1 cellular context compared by ENCODE assay signal in the genomic region with DNA sequence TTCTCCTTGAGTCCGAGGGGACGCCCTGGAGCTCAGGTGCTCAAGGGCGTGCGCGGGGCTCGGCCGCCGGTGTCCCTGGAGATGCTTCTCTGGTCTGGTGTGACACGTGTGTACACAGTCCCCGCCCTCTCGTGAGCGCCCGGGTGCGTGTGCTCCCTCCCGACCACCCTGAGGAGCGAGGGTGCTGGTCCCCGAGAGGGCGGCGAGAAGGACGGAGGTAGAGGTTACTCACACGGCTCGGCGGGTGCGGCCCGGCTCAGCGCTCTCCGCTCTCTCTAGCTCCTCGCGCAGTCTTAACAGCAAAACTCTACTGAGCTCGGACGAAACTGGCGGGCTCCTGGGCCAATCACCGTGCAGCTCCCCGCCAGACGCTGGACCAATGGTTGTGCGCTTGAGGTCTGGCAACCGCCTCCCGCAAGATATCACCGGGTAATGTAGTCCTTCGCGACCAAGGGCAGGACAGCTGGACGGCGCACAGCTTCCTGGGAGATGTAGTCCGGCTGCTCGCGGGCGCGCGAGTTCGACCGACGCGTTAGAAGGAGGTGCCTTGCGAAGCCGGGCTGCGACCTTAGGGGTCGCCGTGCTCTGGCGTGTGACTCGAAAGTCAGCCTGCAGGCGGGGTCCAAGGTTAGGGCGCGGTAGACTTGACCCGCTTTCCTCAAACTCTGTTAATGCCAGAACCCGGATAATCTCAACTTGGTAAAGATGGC.
TF ChIP-seq lines count a peak whose summit lies in the region.

TSS of gene SLC25A19 (minus strand) at position 312 of the 710 bp plus-strand sequence. CDS start 2,669 bp downstream, outside the sequence.

TF ChIP-seq in GM12878, 131 proteins besides CTCF, POLR2A, EP300 and RAD21 (continued from another document and continues in another):
- TF ChIP-seq, protein P1, sequence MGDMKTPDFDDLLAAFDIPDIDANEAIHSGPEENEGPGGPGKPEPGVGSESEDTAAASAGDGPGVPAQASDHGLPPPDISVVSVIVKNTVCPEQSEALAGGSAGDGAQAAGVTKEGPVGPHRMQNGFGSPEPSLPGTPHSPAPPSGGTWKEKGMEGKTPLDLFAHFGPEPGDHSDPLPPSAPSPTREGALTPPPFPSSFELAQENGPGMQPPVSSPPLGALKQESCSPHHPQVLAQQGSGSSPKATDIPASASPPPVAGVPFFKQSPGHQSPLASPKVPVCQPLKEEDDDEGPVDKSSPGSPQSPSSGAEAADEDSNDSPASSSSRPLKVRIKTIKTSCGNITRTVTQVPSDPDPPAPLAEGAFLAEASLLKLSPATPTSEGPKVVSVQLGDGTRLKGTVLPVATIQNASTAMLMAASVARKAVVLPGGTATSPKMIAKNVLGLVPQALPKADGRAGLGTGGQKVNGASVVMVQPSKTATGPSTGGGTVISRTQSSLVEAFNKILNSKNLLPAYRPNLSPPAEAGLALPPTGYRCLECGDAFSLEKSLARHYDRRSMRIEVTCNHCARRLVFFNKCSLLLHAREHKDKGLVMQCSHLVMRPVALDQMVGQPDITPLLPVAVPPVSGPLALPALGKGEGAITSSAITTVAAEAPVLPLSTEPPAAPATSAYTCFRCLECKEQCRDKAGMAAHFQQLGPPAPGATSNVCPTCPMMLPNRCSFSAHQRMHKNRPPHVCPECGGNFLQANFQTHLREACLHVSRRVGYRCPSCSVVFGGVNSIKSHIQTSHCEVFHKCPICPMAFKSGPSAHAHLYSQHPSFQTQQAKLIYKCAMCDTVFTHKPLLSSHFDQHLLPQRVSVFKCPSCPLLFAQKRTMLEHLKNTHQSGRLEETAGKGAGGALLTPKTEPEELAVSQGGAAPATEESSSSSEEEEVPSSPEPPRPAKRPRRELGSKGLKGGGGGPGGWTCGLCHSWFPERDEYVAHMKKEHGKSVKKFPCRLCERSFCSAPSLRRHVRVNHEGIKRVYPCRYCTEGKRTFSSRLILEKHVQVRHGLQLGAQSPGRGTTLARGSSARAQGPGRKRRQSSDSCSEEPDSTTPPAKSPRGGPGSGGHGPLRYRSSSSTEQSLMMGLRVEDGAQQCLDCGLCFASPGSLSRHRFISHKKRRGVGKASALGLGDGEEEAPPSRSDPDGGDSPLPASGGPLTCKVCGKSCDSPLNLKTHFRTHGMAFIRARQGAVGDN (IDR thresholded peaks at IDR 0.05), result peak; percentile 27; the same call in 1 of the 2 replicates
- TF ChIP-seq SREBF2 (IDR thresholded peaks at IDR 0.05; ENCODE audit: low read length), result no peak
- TF ChIP-seq PAX8 (IDR thresholded peaks at IDR 0.05), result no peak
- TF ChIP-seq, protein P2, sequence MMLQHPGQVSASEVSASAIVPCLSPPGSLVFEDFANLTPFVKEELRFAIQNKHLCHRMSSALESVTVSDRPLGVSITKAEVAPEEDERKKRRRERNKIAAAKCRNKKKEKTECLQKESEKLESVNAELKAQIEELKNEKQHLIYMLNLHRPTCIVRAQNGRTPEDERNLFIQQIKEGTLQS (IDR thresholded peaks at IDR 0.05; ENCODE audit: borderline replicate concordance, extremely low read depth, low read depth, low read length), result peak; percentile 14; the same call in 1 of the 2 replicates
- TF ChIP-seq ZNF274 (IDR thresholded peaks at IDR 0.05; ENCODE audit: insufficient read depth, insufficient read length), result no peak
- TF ChIP-seq, protein P3, sequence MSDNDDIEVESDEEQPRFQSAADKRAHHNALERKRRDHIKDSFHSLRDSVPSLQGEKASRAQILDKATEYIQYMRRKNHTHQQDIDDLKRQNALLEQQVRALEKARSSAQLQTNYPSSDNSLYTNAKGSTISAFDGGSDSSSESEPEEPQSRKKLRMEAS (IDR thresholded peaks at IDR 0.05; ENCODE audit: low read depth, low read length), result peak; percentile 36
- no peak for TF ChIP-seq JUND (IDR thresholded peaks at IDR 0.05; ENCODE audit: low read depth, low read length)
- TF ChIP-seq NFYA (IDR thresholded peaks at IDR 0.05; ENCODE audit: borderline replicate concordance, low read depth, low read length), result peak; percentile 30; the same call in 1 of the 2 replicates
- TF ChIP-seq DPF2 (IDR thresholded peaks at IDR 0.05), result peak; percentile 95
- TF ChIP-seq STAT3 (IDR thresholded peaks at IDR 0.05; ENCODE audit: low read depth, low read length), result no peak
- peak; percentile 88 for TF ChIP-seq SIN3A (IDR thresholded peaks at IDR 0.05; ENCODE audit: low read depth, low read length)
- peak; percentile 96 for TF ChIP-seq POLR2AphosphoS5 (IDR thresholded peaks at IDR 0.05; ENCODE audit: low read length)
- no peak for TF ChIP-seq HSF1 (IDR thresholded peaks at IDR 0.05; ENCODE audit: low read depth, low read length)
- TF ChIP-seq NFIC (IDR thresholded peaks at IDR 0.05; ENCODE audit: low read depth, low read length), result no peak
- TF ChIP-seq TBL1XR1 (IDR thresholded peaks at IDR 0.05; ENCODE audit: low read depth, low read length), result peak; percentile 32; the same call in 1 of the 2 replicates
- TF ChIP-seq EGR1 (IDR thresholded peaks at IDR 0.05; ENCODE audit: borderline replicate concordance in 1 of 2, low read depth in 2 of 2, low read length in 2 of 2), result no peak
- TF ChIP-seq FOXK2 (IDR thresholded peaks at IDR 0.05), result peak; percentile 49
- no peak for TF ChIP-seq TCF7 (IDR thresholded peaks at IDR 0.05; ENCODE audit: borderline replicate concordance)
- peak; percentile 59; the same call in 1 of the 2 replicates for TF ChIP-seq RFX5 (IDR thresholded peaks at IDR 0.05; ENCODE audit: low read depth, low read length)
- no peak for TF ChIP-seq ESRRA (IDR thresholded peaks at IDR 0.05; ENCODE audit: low read length)
- TF ChIP-seq YY1 (IDR thresholded peaks at IDR 0.05; ENCODE audit: low read depth, low read length), result peak; percentile 71
- TF ChIP-seq SRF (IDR thresholded peaks at IDR 0.05; ENCODE audit: low read depth in 2 of 2, low read length in 2 of 2), result peak in 1 of 2 experiments; percentile 46; a peak in 1 of 4 replicates
- TF ChIP-seq LARP7 (IDR thresholded peaks at IDR 0.05), result 0 out of 2 replicates have a peak, but pooled peaks have one; percentile 44
- peak; percentile 10; the same call in 1 of the 2 replicates for TF ChIP-seq CHD1 (IDR thresholded peaks at IDR 0.05; ENCODE audit: low read depth, low read length)
- TF ChIP-seq NR2F1 (conservative IDR thresholded peaks at IDR 0.05), result peak; percentile 95
- TF ChIP-seq SMC3 (IDR thresholded peaks at IDR 0.05; ENCODE audit: borderline replicate concordance, low read length), result peak; percentile 35; the same call in 1 of the 2 replicates
- peak; percentile 29; the same call in 1 of the 2 replicates for TF ChIP-seq CBFB (IDR thresholded peaks at IDR 0.05; ENCODE audit: low read depth)
- peak; percentile 77 for TF ChIP-seq NR2C1 (IDR thresholded peaks at IDR 0.05)
- peak; percentile 47; the same call in 1 of the 2 replicates for TF ChIP-seq TAF1 (IDR thresholded peaks at IDR 0.05; ENCODE audit: borderline replicate concordance, low read depth, low read length)
- TF ChIP-seq, protein P4, sequence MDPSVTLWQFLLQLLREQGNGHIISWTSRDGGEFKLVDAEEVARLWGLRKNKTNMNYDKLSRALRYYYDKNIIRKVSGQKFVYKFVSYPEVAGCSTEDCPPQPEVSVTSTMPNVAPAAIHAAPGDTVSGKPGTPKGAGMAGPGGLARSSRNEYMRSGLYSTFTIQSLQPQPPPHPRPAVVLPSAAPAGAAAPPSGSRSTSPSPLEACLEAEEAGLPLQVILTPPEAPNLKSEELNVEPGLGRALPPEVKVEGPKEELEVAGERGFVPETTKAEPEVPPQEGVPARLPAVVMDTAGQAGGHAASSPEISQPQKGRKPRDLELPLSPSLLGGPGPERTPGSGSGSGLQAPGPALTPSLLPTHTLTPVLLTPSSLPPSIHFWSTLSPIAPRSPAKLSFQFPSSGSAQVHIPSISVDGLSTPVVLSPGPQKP (IDR thresholded peaks at IDR 0.05; ENCODE audit: low read depth, low read length), result no peak
- no peak for TF ChIP-seq PRDM15 (CRISPR knock-in tag; IDR thresholded peaks at IDR 0.05)
- TF ChIP-seq ZNF592 (IDR thresholded peaks at IDR 0.05), result no peak
- TF ChIP-seq, protein P5, sequence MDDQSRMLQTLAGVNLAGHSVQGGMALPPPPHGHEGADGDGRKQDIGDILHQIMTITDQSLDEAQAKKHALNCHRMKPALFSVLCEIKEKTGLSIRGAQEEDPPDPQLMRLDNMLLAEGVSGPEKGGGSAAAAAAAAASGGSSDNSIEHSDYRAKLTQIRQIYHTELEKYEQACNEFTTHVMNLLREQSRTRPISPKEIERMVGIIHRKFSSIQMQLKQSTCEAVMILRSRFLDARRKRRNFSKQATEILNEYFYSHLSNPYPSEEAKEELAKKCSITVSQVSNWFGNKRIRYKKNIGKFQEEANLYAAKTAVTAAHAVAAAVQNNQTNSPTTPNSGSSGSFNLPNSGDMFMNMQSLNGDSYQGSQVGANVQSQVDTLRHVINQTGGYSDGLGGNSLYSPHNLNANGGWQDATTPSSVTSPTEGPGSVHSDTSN (IDR thresholded peaks at IDR 0.05; ENCODE audit: insufficient replicate concordance, low read depth, low read length), result peak; percentile 95
- TF ChIP-seq MEF2A (IDR thresholded peaks at IDR 0.05; ENCODE audit: insufficient read depth, low read depth, low read length), result peak; percentile 31; the same call in 1 of the 2 replicates
- TF ChIP-seq TCF3 (IDR thresholded peaks at IDR 0.05; ENCODE audit: borderline replicate concordance, insufficient read depth, low read depth, low read length), result peak; percentile 86
- no peak for TF ChIP-seq ZBED1 (IDR thresholded peaks at IDR 0.05; ENCODE audit: borderline replicate concordance)
- no peak for TF ChIP-seq SKIL (IDR thresholded peaks at IDR 0.05; ENCODE audit: low read depth, poor library complexity, severe bottlenecking)
- peak; percentile 66 for TF ChIP-seq PML (IDR thresholded peaks at IDR 0.05; ENCODE audit: low read length)
